In the genomic region with DNA sequence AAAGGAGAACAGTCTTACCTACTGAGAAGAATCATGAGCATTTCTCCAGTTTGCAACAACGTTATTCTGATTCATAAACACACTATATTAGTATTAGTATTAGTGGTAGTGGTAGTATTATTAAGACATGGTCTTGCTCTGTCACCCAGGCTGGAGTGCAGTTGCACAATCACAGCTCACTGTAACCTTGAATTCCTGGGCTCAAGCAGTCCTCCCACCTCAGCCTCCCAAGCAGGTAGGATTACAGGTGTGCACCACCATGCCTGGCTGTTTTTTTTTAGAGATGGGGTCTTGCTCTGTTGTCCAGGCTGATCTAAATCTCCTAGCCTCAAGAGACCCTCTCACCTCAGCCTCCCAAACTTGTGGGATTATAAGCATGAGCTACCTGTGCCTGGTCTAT, we compare ENCODE assay signal across 34 cellular contexts.
"Had no signal": no experiment of that assay in that cellular context is flagged by ENCODE, and none has a peak within 500 bp of the region (broad histone marks: within the 10 kb centered on the region; RNA-seq: fewer than 3 reads in every experiment).

No MANE protein-coding gene starts in this region.

- H3K9me3 ChIP-seq: MG63 had no signal

- H3K4me3 ChIP-seq: MG63 had no signal

- H3K27me3 ChIP-seq: MG63 had no signal

- H3K36me3 ChIP-seq: MG63 had no signal

- DNase-seq: Karpas-422, Kasumi-1, MG63, MM.1S, MV-4-11, NCI-H1048, NCI-H1092, NCI-H1092 treated with DMSO at 0.1 percent for 48 hours, NCI-H1105, NCI-H1105 treated with DMSO at 0.1 percent for 48 hours, NCI-H1417, NCI-H1417 treated with DMSO at 0.1 percent for 48 hours, NCI-H1436, NCI-H1436 treated with DMSO at 0.1 percent for 48 hours, NCI-H146, NCI-H1694, NCI-H1694 treated with DMSO at 0.1 percent for 48 hours, NCI-H187, NCI-H187 treated with DMSO at 0.1 percent for 48 hours, NCI-H1930, NCI-H2029, NCI-H2029 treated with DMSO at 0.1 percent for 48 hours, NCI-H2081, NCI-H2081 treated with DMSO at 0.1 percent for 48 hours, NCI-H2107, NCI-H2171, NCI-H2171 treated with DMSO at 0.1 percent for 48 hours, NCI-H2227 treated with DMSO at 0.1 percent for 48 hours, NCI-H226, NCI-H345, NCI-H446, NCI-H446 treated with DMSO at 0.1 percent for 48 hours, NCI-H510A, NCI-H510A treated with DMSO at 0.1 percent for 48 hours had no signal
